ENCODE assay signal across 17 cellular contexts in genomic region chr12:66405395-66405794, GRCh38.
A peak's percentile ranks its signal among the peaks of the same experiment; 100 is the strongest.
DNase-seq lines count a peak whose midpoint lies in the region; ATAC-seq, FAIRE-seq and TF ChIP-seq lines count a peak whose summit lies in the region.
"Had no signal": no experiment of that assay in that cellular context is flagged by ENCODE, and none has a peak within 500 bp of the region (broad histone marks: within the 10 kb centered on the region; RNA-seq: fewer than 3 reads in every experiment).

No MANE protein-coding gene starts in this region.

- dilution Hi-C loops in endothelial cell of umbilical vein (cut with MboI; ENCODE audit: extremely low pct_ligation_motif_present, low sequenced_read_pairs) = no loop called here

- TF ChIP-seq POLR2A in endothelial cell of umbilical vein (IDR thresholded peaks at IDR 0.05; ENCODE audit: low read depth, low read length) = no peak

- peak; percentile 18; the same call in 1 of the 2 replicates for ATAC-seq in PC-3
- ATAC-seq: activated CD8-positive, alpha-beta T cell treated with anti-CD3 and anti-CD28 coated beads, Interleukin-2, amount 10 ng/mL, durations not matched to agents 7 days and 5 days; left lobe of liver; stimulated activated effector memory CD8-positive, alpha-beta T cell treated with anti-CD3 and anti-CD28 coated beads, Interleukin-12 subunit alpha, Interleukin-12 subunit beta, amount 100 ng/mL, for 72 hours had no signal

- H4K20me1 ChIP-seq in PC-3 (ENCODE audit: low read length) (no peaks in the 10 kb centered on the region), endothelial cell of umbilical vein (replicated peaks; ENCODE audit: control insufficient read depth, extremely low read depth, insufficient read depth, low read length) (no peaks in the 10 kb centered on the region)

- no peaks in the 10 kb centered on the region for H3F3A ChIP-seq in PC-3 (ENCODE audit: low read length, unreplicated experiment)

- H3K27me3 ChIP-seq in PC-3 (ENCODE audit: low read length) = no peaks in the 10 kb centered on the region
- no peaks in the 10 kb centered on the region for H3K27me3 ChIP-seq in endothelial cell of umbilical vein (ENCODE audit: control insufficient read depth in 2 of 2, insufficient read depth in 2 of 2, low read length in 2 of 2)
- no peaks in the 10 kb centered on the region for H3K27me3 ChIP-seq in H7 (ENCODE audit: control insufficient read depth, insufficient read depth, low read length)
- H3K27me3 ChIP-seq: adrenal gland, transverse colon had no signal

- intact Hi-C loops in PC-3 (cut with micrococcal nuclease) (no loop called here), endothelial cell of umbilical vein (cut with micrococcal nuclease) (loop anchor here (1.0 to 10.0 kb wide), 4 partner anchors 260 to 1513 kb away; partner anchors contain the start of gene LLPH), head of caudate nucleus (cut with DNase I) (loop anchor here (10.0 kb wide), 1 partner anchor 131 kb away; no protein-coding TSS in a partner anchor)

- no peaks in the 10 kb centered on the region for H3K9me3 ChIP-seq in PC-3 (ENCODE audit: low read length)
- no peaks in the 10 kb centered on the region for H3K9me3 ChIP-seq in endothelial cell of umbilical vein (replicated peaks; ENCODE audit: control insufficient read depth, insufficient read depth, low read length)
- H3K9me3 ChIP-seq: adrenal gland, transverse colon had no signal

- POLR2A ChIA-PET in PC-3 (lab: Charles Lee; ENCODE audit: unreplicated experiment) (no interaction called here), endothelial cell of umbilical vein (lab: Charles Lee) (no interaction called here)

- H3K79me2 ChIP-seq in PC-3 (ENCODE audit: low read length) = no peaks in the 10 kb centered on the region
- no peaks in the 10 kb centered on the region for H3K79me2 ChIP-seq in endothelial cell of umbilical vein (ENCODE audit: control insufficient read depth, insufficient read depth, low read length)
- H3K79me2 ChIP-seq: parathyroid adenoma had no signal

- H3K9me1 ChIP-seq in endothelial cell of umbilical vein (replicated peaks; ENCODE audit: control insufficient read depth, extremely low read depth, insufficient read depth, low read length) = no peaks in the 10 kb centered on the region

- H3K4me1 ChIP-seq in PC-3 (ENCODE audit: insufficient read depth, low read length) = peaks cover 10% of the 10 kb centered on the region
- H3K4me1 ChIP-seq in endothelial cell of umbilical vein (ENCODE audit: control insufficient read depth, extremely low read depth, insufficient read depth, low read length) = peaks cover 11% of the 10 kb centered on the region
- H3K4me1 ChIP-seq: adrenal gland, parathyroid adenoma had no signal

- H2AFZ ChIP-seq in PC-3 (ENCODE audit: low read length) (no peak overlapping the region), endothelial cell of umbilical vein (ENCODE audit: low read depth, low read length) (peak overlapping the region; percentile 39)
- H2AFZ ChIP-seq: parathyroid adenoma had no signal

- peak; percentile 5 for DNase-seq in GM04504 (ENCODE audit: low read depth)
- DNase-seq in PC-3 = peak; percentile 13
- DNase-seq in endothelial cell of umbilical vein (ENCODE audit: low read depth, low spot score) = peak; percentile 67
- DNase-seq in pulmonary artery endothelial cell (ENCODE audit: low read depth, low spot score) = peak; percentile 10
- DNase-seq in GM10266 (ENCODE audit: extremely low spot score) = no peak
- no peak for DNase-seq in head of caudate nucleus
- DNase-seq in H7 = no peak
- DNase-seq in glomerular visceral epithelial cell (ENCODE audit: extremely low spot score) = no peak
- DNase-seq: activated CD8-positive, alpha-beta T cell treated with anti-CD3 and anti-CD28 coated beads, Interleukin-2, amount 10 ng/mL, durations not matched to agents 7 days and 5 days; adrenal gland; KBM-7; NCI-H1417 treated with DMSO at 0.1 percent for 48 hours; NCI-H446 treated with DMSO at 0.1 percent for 48 hours; transverse colon had no signal

- TF ChIP-seq CTCF in PC-3 (conservative IDR thresholded peaks at IDR 0.05; ENCODE audit: low read depth, low read length) (no peak), endothelial cell of umbilical vein (IDR thresholded peaks at IDR 0.05; ENCODE audit: extremely low read depth in 1 of 2, insufficient read depth in 1 of 2, low read depth in 1 of 2, low read length in 2 of 2) (no peak), GM10266 (IDR thresholded peaks at IDR 0.05; ENCODE audit: control insufficient read depth, insufficient read depth, low read depth, missing control alignments) (no peak)

- H3K27ac ChIP-seq in PC-3 (ENCODE audit: low read length) (no peak overlapping the region), endothelial cell of umbilical vein (ENCODE audit: insufficient read depth, low read depth, low read length) (peak overlapping the region; percentile 20)
- H3K27ac ChIP-seq: adrenal gland, parathyroid adenoma, transverse colon had no signal

- no TSS peak for BruUV-seq in PC-3 (replicated peaks; lab: Mats Ljungman, UMichigan)
- BruUV-seq in endothelial cell of umbilical vein (replicated peaks; lab: Mats Ljungman, UMichigan) = no TSS peak

- H3K4me3 ChIP-seq in PC-3 (ENCODE audit: low read length) (no peak overlapping the region), endothelial cell of umbilical vein (replicated peaks in 1 of 3; ENCODE audit: insufficient read depth in 1 of 3, low read depth in 1 of 3, low read length in 3 of 3) (no peak overlapping the region), H7 (ENCODE audit: insufficient read depth, low read depth, low read length) (no peak overlapping the region)
- H3K4me3 ChIP-seq: adrenal gland, transverse colon had no signal

- H3K36me3 ChIP-seq in PC-3 (ENCODE audit: low read depth, low read length) (no peaks in the 10 kb centered on the region), endothelial cell of umbilical vein (ENCODE audit: control insufficient read depth in 2 of 2, extremely low read depth in 1 of 2, insufficient read depth in 2 of 2, low read length in 2 of 2) (no peaks in the 10 kb centered on the region), H7 (replicated peaks; ENCODE audit: control insufficient read depth, insufficient read depth, low read length) (no peaks in the 10 kb centered on the region)
- H3K36me3 ChIP-seq: adrenal gland, transverse colon had no signal

- peak; percentile 86 for FAIRE-seq in endothelial cell of umbilical vein (lab: Jason Lieb, UNC)

- H3K9me2 ChIP-seq in PC-3 (replicated peaks; ENCODE audit: low read length) = no peaks in the 10 kb centered on the region

- H3K4me2 ChIP-seq in PC-3 (ENCODE audit: low read length) = no peak overlapping the region
- peak overlapping the region; percentile 50 for H3K4me2 ChIP-seq in endothelial cell of umbilical vein (ENCODE audit: insufficient read depth, low read length)

- CTCF ChIA-PET in PC-3 (lab: Charles Lee) (no interaction called here), endothelial cell of umbilical vein (lab: Charles Lee) (interaction anchor here (1.0 to 4.9 kb wide), 8 partner anchors 16 to 289 kb away, joined by 3 to 56 read pairs (median 6); partner anchors contain the start of gene HELB)

- no peak overlapping the region for H3K9ac ChIP-seq in PC-3 (ENCODE audit: low read length)
- no peak overlapping the region for H3K9ac ChIP-seq in endothelial cell of umbilical vein (replicated peaks; ENCODE audit: extremely low read depth, insufficient read depth, low read length)
- H3K9ac ChIP-seq: parathyroid adenoma had no signal

TF ChIP-seq in endothelial cell of umbilical vein, 7 proteins besides CTCF, POLR2A, EP300 and RAD21:
- TF ChIP-seq FOS (IDR thresholded peaks at IDR 0.05; ENCODE audit: borderline replicate concordance, insufficient read depth, low read length) (peak; percentile 87), POLR2AphosphoS5 (IDR thresholded peaks at IDR 0.05; ENCODE audit: insufficient read depth, low read depth, low read length) (no peak), JUN (IDR thresholded peaks at IDR 0.05; ENCODE audit: borderline replicate concordance, insufficient read depth, insufficient read length, low read depth) (peak; percentile 74), GATA2 (IDR thresholded peaks at IDR 0.05; ENCODE audit: insufficient read depth, insufficient read length, low read depth, low read length) (peak; percentile 72)

Comparison
In these comparisons a context has a peak if more than half of its experiments do, and no peak if none do; other contexts are left out.
1. DNase-seq: peak in GM04504 (single experiment), PC-3 (single experiment), endothelial cell of umbilical vein (single experiment) and pulmonary artery endothelial cell (single experiment); none in GM10266 (single experiment), head of caudate nucleus (0 of 42), H7 (single experiment) and glomerular visceral epithelial cell (single experiment).